ENCODE assay signal across 18 cellular contexts in the genomic region with DNA sequence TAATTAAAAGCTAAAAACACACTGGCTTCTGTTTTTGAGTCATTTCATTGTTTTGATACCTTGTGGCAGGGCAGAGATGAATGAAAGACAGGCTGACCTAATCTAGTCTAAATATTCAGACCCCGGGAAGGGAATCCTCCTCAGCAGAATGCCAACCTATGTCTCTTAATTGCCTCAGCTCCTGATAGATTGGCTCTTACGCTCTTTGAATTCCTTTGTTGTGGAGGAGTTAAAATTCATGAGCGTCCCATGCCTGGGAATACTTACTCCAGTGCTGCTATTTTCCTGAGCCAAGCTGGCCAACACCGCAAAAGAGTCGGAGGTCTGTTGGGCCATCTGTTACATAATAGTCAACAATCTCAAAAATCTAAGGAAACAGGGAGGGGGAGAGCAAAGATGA.
"Had no signal": no experiment of that assay in that cellular context is flagged by ENCODE, and none has a peak within 500 bp of the region (broad histone marks: within the 10 kb centered on the region; RNA-seq: fewer than 3 reads in every experiment).

No MANE protein-coding gene starts in this region.

- H3K4me1 ChIP-seq: heart left ventricle, left lung, psoas muscle had no signal

- H3K36me3 ChIP-seq: heart left ventricle, left lung had no signal

- DNase-seq: activated CD4-positive, CD25-positive, alpha-beta regulatory T cell treated with anti-CD3 and anti-CD28 coated beads, Interleukin-2, amount 50 U/mL, for 72 hours; activated naive CD4-positive, alpha-beta T cell; activated naive CD8-positive, alpha-beta T cell treated with anti-CD3 and anti-CD28 coated beads, Interleukin-2, amount 10 ng/mL, durations not matched to agents 7 days and 5 days; effector memory CD8-positive, alpha-beta T cell; heart left ventricle; left lung; natural killer cell; psoas muscle; stimulated activated naive CD8-positive, alpha-beta T cell treated with anti-CD3 and anti-CD28 coated beads, Interleukin-15, Interleukin-2, amounts not matched to agents 100 U/mL and 50 U/mL, for 24 hours; T-helper 1 cell; T1000 had no signal

- H3K27me3 Mint-ChIP-seq: activated naive CD8-positive, alpha-beta T cell treated with anti-CD3 and anti-CD28 coated beads, Interleukin-2, amount 10 ng/mL, durations not matched to agents 7 days and 5 days; dendritic cell treated with granulocyte-macrophage colony-stimulating factor and Interleukin-4, amounts not matched to agents 40 ng/mL and 50 ng/mL, for 4 days; effector memory CD8-positive, alpha-beta T cell; type B pancreatic cell had no signal

- H3K4me3 ChIP-seq: heart left ventricle, left lung, psoas muscle had no signal

- H3K36me3 Mint-ChIP-seq: natural killer cell, type B pancreatic cell had no signal

- H3K4me3 Mint-ChIP-seq: activated naive CD8-positive, alpha-beta T cell treated with anti-CD3 and anti-CD28 coated beads, Interleukin-2, amount 10 ng/mL, durations not matched to agents 7 days and 5 days; dendritic cell treated with granulocyte-macrophage colony-stimulating factor and Interleukin-4, amounts not matched to agents 40 ng/mL and 50 ng/mL, for 4 days; effector memory CD8-positive, alpha-beta T cell; natural killer cell; type B pancreatic cell had no signal

- H3K9me3 Mint-ChIP-seq: type B pancreatic cell had no signal

- ATAC-seq: effector memory CD8-positive, alpha-beta T cell; heart left ventricle; left lung; natural killer cell; psoas muscle; sciatic nerve; stimulated activated naive CD8-positive, alpha-beta T cell treated with anti-CD3 and anti-CD28 coated beads, Interleukin-15, Interleukin-2, amounts not matched to agents 100 U/mL and 50 U/mL, for 24 hours had no signal

- H3K27me3 ChIP-seq: heart left ventricle, left lung had no signal

- H3K9me3 ChIP-seq: psoas muscle had no signal

- H3K4me1 Mint-ChIP-seq: natural killer cell had no signal

- H3K27ac Mint-ChIP-seq: activated naive CD8-positive, alpha-beta T cell treated with anti-CD3 and anti-CD28 coated beads, Interleukin-2, amount 10 ng/mL, durations not matched to agents 7 days and 5 days; dendritic cell treated with granulocyte-macrophage colony-stimulating factor and Interleukin-4, amounts not matched to agents 40 ng/mL and 50 ng/mL, for 4 days; effector memory CD8-positive, alpha-beta T cell; natural killer cell; type B pancreatic cell had no signal

- FAIRE-seq: bronchial epithelial cell, frontal cortex, islet of Langerhans had no signal

- H3K27ac ChIP-seq: epithelial cell of prostate, heart left ventricle, left lung, psoas muscle had no signal
